1 cellular context compared by ENCODE assay signal in the genomic region with DNA sequence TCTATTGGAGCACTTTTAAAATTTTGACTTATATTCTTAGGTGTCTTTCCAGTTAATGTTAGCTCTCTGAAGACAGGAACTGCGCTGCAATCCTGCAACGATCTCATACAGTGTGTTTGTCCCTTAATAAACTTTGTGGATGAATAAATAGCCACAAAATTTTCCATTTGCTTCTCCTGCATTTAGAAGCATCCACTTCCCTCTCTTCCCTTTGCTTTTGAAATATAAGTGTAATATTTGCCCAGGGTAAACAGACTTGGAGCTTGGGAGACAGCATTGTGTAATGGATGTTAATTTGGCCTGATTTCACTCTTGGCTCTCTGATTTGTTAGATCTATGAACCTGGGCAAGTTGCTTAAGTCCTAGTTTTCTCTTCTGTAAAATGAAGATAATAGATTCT.
A peak's percentile ranks its signal among the peaks of the same experiment; 100 is the strongest.
TF ChIP-seq lines count a peak whose summit lies in the region.

No MANE protein-coding gene starts in this region.

TF ChIP-seq in HepG2, 621 proteins besides CTCF, POLR2A, EP300 and RAD21 (continued from another document and continues in another):
- TF ChIP-seq CREB1 (IDR thresholded peaks at IDR 0.05) (no peak), CREB1 (CRISPR knock-in tag; IDR thresholded peaks at IDR 0.05) (peak; percentile 67), MXI1 (IDR thresholded peaks at IDR 0.05; ENCODE audit: borderline replicate concordance, low read depth, low read length) (peak; percentile 11; the same call in 1 of the 3 replicates), DBP (CRISPR knock-in tag; IDR thresholded peaks at IDR 0.05; ENCODE audit: not compliant biosample characterization) (no peak), KAT8 (CRISPR knock-in tag; IDR thresholded peaks at IDR 0.05) (peak; percentile 75), IRF2 (CRISPR knock-in tag; IDR thresholded peaks at IDR 0.05) (peak; percentile 70; the same call in 1 of the 2 replicates), NCOA2 (CRISPR knock-in tag; IDR thresholded peaks at IDR 0.05) (peak; percentile 92), STAT6 (CRISPR knock-in tag; IDR thresholded peaks at IDR 0.05; ENCODE audit: borderline replicate concordance) (peak; percentile 77; the same call in 1 of the 2 replicates), DMAP1 (CRISPR knock-in tag; IDR thresholded peaks at IDR 0.05) (0 out of 2 replicates have a peak, but pooled peaks have one; percentile 2), YEATS2 (CRISPR knock-in tag; IDR thresholded peaks at IDR 0.05; ENCODE audit: borderline replicate concordance) (0 out of 2 replicates have a peak, but pooled peaks have one; percentile 31), RCOR2 (CRISPR knock-in tag; IDR thresholded peaks at IDR 0.05) (peak; percentile 90), SKI (IDR thresholded peaks at IDR 0.05; ENCODE audit: partially characterized antibody) (peak; percentile 40), DNMT3B (CRISPR knock-in tag; conservative IDR thresholded peaks at IDR 0.05) (0 out of 2 replicates have a peak, but pooled peaks have one; percentile 58), MIER3 (CRISPR knock-in tag; IDR thresholded peaks at IDR 0.05; ENCODE audit: borderline replicate concordance) (peak; percentile 57; the same call in 1 of the 2 replicates), ZNF513 (CRISPR knock-in tag; conservative IDR thresholded peaks at IDR 0.05) (no peak), ISL2 (CRISPR knock-in tag; IDR thresholded peaks at IDR 0.05) (peak; percentile 92), REPIN1 (CRISPR knock-in tag; IDR thresholded peaks at IDR 0.05; ENCODE audit: borderline replicate concordance, low read depth) (peak; percentile 56; the same call in 1 of the 2 replicates), ERF (CRISPR knock-in tag; IDR thresholded peaks at IDR 0.05) (peak; percentile 71), PAXIP1 (CRISPR knock-in tag; conservative IDR thresholded peaks at IDR 0.05) (peak; percentile 84), GLI4 (CRISPR knock-in tag; IDR thresholded peaks at IDR 0.05; ENCODE audit: borderline replicate concordance) (no peak), KDM1A (CRISPR knock-in tag; IDR thresholded peaks at IDR 0.05) (no peak), ZNF614 (CRISPR knock-in tag; IDR thresholded peaks at IDR 0.05; ENCODE audit: borderline replicate concordance) (peak; percentile 81; the same call in 1 of the 2 replicates), NONO (IDR thresholded peaks at IDR 0.05) (no peak), NONO (CRISPR knock-in tag; conservative IDR thresholded peaks at IDR 0.05) (0 out of 2 replicates have a peak, but pooled peaks have one; percentile 22), ZNF503 (CRISPR knock-in tag; IDR thresholded peaks at IDR 0.05) (0 out of 2 replicates have a peak, but pooled peaks have one; percentile 65), FOXP1 (IDR thresholded peaks at IDR 0.05) (0 out of 2 replicates have a peak, but pooled peaks have one; percentile 19), FOXP1 (CRISPR knock-in tag; IDR thresholded peaks at IDR 0.05) (peak; percentile 93), ZNF775 (CRISPR knock-in tag; IDR thresholded peaks at IDR 0.05; ENCODE audit: borderline replicate concordance) (peak; percentile 67; the same call in 1 of the 2 replicates), TBX3 (IDR thresholded peaks at IDR 0.05; ENCODE audit: borderline replicate concordance) (peak; percentile 27; the same call in 1 of the 2 replicates), LCORL (IDR thresholded peaks at IDR 0.05) (peak; percentile 68; the same call in 1 of the 2 replicates), LCORL (CRISPR knock-in tag; IDR thresholded peaks at IDR 0.05) (peak; percentile 67), FIP1L1 (IDR thresholded peaks at IDR 0.05; ENCODE audit: borderline replicate concordance, insufficient read depth, low read depth, low read length) (no peak), CBX2 (IDR thresholded peaks at IDR 0.05; ENCODE audit: low read depth, low read length) (no peak), CBX2 (CRISPR knock-in tag; IDR thresholded peaks at IDR 0.05; ENCODE audit: low read depth) (no peak), PHB2 (IDR thresholded peaks at IDR 0.05; ENCODE audit: partially characterized antibody) (no peak)
- TF ChIP-seq, protein P1, sequence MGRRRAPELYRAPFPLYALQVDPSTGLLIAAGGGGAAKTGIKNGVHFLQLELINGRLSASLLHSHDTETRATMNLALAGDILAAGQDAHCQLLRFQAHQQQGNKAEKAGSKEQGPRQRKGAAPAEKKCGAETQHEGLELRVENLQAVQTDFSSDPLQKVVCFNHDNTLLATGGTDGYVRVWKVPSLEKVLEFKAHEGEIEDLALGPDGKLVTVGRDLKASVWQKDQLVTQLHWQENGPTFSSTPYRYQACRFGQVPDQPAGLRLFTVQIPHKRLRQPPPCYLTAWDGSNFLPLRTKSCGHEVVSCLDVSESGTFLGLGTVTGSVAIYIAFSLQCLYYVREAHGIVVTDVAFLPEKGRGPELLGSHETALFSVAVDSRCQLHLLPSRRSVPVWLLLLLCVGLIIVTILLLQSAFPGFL (CRISPR knock-in tag; IDR thresholded peaks at IDR 0.05) = no peak
- TF ChIP-seq, protein P2, sequence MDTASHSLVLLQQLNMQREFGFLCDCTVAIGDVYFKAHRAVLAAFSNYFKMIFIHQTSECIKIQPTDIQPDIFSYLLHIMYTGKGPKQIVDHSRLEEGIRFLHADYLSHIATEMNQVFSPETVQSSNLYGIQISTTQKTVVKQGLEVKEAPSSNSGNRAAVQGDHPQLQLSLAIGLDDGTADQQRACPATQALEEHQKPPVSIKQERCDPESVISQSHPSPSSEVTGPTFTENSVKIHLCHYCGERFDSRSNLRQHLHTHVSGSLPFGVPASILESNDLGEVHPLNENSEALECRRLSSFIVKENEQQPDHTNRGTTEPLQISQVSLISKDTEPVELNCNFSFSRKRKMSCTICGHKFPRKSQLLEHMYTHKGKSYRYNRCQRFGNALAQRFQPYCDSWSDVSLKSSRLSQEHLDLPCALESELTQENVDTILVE (CRISPR knock-in tag; IDR thresholded peaks at IDR 0.05) = peak; percentile 88
- TF ChIP-seq, protein P3, sequence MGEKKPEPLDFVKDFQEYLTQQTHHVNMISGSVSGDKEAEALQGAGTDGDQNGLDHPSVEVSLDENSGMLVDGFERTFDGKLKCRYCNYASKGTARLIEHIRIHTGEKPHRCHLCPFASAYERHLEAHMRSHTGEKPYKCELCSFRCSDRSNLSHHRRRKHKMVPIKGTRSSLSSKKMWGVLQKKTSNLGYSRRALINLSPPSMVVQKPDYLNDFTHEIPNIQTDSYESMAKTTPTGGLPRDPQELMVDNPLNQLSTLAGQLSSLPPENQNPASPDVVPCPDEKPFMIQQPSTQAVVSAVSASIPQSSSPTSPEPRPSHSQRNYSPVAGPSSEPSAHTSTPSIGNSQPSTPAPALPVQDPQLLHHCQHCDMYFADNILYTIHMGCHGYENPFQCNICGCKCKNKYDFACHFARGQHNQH (CRISPR knock-in tag; IDR thresholded peaks at IDR 0.05) = peak; percentile 48; the same call in 1 of the 2 replicates
- TF ChIP-seq, protein P4, sequence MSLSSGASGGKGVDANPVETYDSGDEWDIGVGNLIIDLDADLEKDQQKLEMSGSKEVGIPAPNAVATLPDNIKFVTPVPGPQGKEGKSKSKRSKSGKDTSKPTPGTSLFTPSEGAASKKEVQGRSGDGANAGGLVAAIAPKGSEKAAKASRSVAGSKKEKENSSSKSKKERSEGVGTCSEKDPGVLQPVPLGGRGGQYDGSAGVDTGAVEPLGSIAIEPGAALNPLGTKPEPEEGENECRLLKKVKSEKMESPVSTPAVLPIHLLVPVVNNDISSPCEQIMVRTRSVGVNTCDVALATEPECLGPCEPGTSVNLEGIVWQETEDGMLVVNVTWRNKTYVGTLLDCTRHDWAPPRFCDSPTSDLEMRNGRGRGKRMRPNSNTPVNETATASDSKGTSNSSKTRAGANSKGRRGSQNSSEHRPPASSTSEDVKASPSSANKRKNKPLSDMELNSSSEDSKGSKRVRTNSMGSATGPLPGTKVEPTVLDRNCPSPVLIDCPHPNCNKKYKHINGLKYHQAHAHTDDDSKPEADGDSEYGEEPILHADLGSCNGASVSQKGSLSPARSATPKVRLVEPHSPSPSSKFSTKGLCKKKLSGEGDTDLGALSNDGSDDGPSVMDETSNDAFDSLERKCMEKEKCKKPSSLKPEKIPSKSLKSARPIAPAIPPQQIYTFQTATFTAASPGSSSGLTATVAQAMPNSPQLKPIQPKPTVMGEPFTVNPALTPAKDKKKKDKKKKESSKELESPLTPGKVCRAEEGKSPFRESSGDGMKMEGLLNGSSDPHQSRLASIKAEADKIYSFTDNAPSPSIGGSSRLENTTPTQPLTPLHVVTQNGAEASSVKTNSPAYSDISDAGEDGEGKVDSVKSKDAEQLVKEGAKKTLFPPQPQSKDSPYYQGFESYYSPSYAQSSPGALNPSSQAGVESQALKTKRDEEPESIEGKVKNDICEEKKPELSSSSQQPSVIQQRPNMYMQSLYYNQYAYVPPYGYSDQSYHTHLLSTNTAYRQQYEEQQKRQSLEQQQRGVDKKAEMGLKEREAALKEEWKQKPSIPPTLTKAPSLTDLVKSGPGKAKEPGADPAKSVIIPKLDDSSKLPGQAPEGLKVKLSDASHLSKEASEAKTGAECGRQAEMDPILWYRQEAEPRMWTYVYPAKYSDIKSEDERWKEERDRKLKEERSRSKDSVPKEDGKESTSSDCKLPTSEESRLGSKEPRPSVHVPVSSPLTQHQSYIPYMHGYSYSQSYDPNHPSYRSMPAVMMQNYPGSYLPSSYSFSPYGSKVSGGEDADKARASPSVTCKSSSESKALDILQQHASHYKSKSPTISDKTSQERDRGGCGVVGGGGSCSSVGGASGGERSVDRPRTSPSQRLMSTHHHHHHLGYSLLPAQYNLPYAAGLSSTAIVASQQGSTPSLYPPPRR (CRISPR knock-in tag; IDR thresholded peaks at IDR 0.05; ENCODE audit: borderline replicate concordance) = peak; percentile 60; the same call in 1 of the 2 replicates
